ENCODE assay signal across 1 cellular context in genomic region chr17:81701288-81702071, GRCh38.
TF ChIP-seq lines count a peak whose summit lies in the region.

No MANE protein-coding gene starts in this region.

TF ChIP-seq in HCT116, 20 proteins besides CTCF, POLR2A, EP300 and RAD21 (continued from another document):
- TF ChIP-seq SIN3A (IDR thresholded peaks at IDR 0.05; ENCODE audit: low read depth) (no peak), EGR1 (IDR thresholded peaks at IDR 0.05; ENCODE audit: low read depth) (no peak), ZNF274 (IDR thresholded peaks at IDR 0.05; ENCODE audit: low read depth, low read length) (no peak), EZH2phosphoT487 (IDR thresholded peaks at IDR 0.05; ENCODE audit: borderline replicate concordance) (no peak), FOSL1 (IDR thresholded peaks at IDR 0.05; ENCODE audit: low read depth) (no peak), MAX (IDR thresholded peaks at IDR 0.05) (no peak), TCF7L2 (IDR thresholded peaks at IDR 0.05; ENCODE audit: borderline replicate concordance, extremely low read depth, insufficient read depth, insufficient read length) (no peak), SRF (IDR thresholded peaks at IDR 0.05; ENCODE audit: low read depth) (no peak), YY1 (IDR thresholded peaks at IDR 0.05; ENCODE audit: extremely low read depth, insufficient replicate concordance, low read depth, low read length) (no peak), ZFX (IDR thresholded peaks at IDR 0.05) (no peak), JUND (IDR thresholded peaks at IDR 0.05) (no peak), POLR2AphosphoS5 (IDR thresholded peaks at IDR 0.05; ENCODE audit: low read depth, low read length) (no peak; the same call in 1 of the 2 replicates), ATF3 (IDR thresholded peaks at IDR 0.05) (no peak)
